19 cellular contexts compared by ENCODE assay signal in the genomic region with DNA sequence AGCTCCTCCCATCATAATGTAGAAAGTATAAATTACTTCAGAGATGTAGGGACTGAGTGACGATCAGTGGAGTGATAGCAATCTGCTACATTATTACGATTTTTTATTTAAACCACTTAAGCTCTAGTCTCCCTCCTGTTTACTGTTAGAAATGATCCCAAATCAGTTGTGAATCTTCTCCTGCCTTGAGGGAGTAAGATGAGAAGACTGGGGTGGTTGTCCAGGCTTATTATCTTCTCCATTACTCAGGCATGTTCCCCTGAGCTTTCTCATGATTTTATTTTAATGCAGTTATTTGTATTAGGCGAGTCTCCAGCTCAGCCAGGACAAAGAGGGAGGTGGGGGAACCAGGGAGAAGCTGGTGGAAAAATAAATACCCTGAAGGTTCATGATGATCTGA. TPM values are rescaled to one million over a fixed set of nuclear protein-coding genes. Genes with fewer than 3 reads are reported as not detected.
A peak's percentile ranks its signal among the peaks of the same experiment; 100 is the strongest.
DNase-seq lines count a peak whose midpoint lies in the region; ATAC-seq, FAIRE-seq and TF ChIP-seq lines count a peak whose summit lies in the region.
"Had no signal": no experiment of that assay in that cellular context is flagged by ENCODE, and none has a peak within 500 bp of the region (broad histone marks: within the 10 kb centered on the region; RNA-seq: fewer than 3 reads in every experiment).

No MANE protein-coding gene starts in this region.

- TF ChIP-seq CTCF in mesothelial cell of epicardium (IDR thresholded peaks at IDR 0.05; ENCODE audit: unreplicated experiment) (no peak), type B pancreatic cell (conservative IDR thresholded peaks at IDR 0.05) (no peak)

- H3K9me3 Mint-ChIP-seq in mesothelial cell of epicardium (no peaks in the 10 kb centered on the region), type B pancreatic cell (no peaks in the 10 kb centered on the region)

- H3K4me1 Mint-ChIP-seq in mesothelial cell of epicardium (peaks cover 39% of the 10 kb centered on the region), type B pancreatic cell (ENCODE audit: unreplicated experiment) (peaks cover 44% of the 10 kb centered on the region)

- peak; percentile 81 for ATAC-seq in SK-N-SH treated with all-trans-retinoic acid at 6 μM for 48 hours
- ATAC-seq: GM12878, Right ventricle myocardium inferior had no signal

- no peak for FAIRE-seq in frontal cortex (lab: Jason Lieb, UNC)
- FAIRE-seq: GM12878 had no signal

- H3K27ac Mint-ChIP-seq in mesothelial cell of epicardium = peak overlapping the region; percentile 83
- peak overlapping the region; percentile 73 for H3K27ac Mint-ChIP-seq in type B pancreatic cell
- H3K27ac Mint-ChIP-seq: CD4-positive, alpha-beta T cell had no signal

- H3K4me3 Mint-ChIP-seq in mesothelial cell of epicardium (no peak overlapping the region), type B pancreatic cell (no peak overlapping the region)
- H3K4me3 Mint-ChIP-seq: CD4-positive, alpha-beta T cell had no signal

- DNase-seq in NCI-H146 (lab: John Stamatoyannopoulos, UW) (peak; percentile 50), mesothelial cell of epicardium (ENCODE audit: low spot score in 2 of 2, unreplicated experiment in 2 of 2) (no peak), type B pancreatic cell (ENCODE audit: extremely low spot score, unreplicated experiment) (no peak), GM19240 (ENCODE audit: insufficient read length, low spot score) (no peak), frontal cortex (ENCODE audit: low spot score in 2 of 2) (no peak)
- no peak for DNase-seq in activated CD8-positive, alpha-beta memory T cell treated with anti-CD3 and anti-CD28 coated beads, Interleukin-2, amount 50 U/mL, for 48 hours
- DNase-seq: Caco-2; CD4-positive, alpha-beta T cell; DMS 273 treated with DMSO at 0.1 percent for 48 hours; DMS79 treated with DMSO at 0.1 percent for 48 hours; KG1; NCI-H1092; NCI-H1436; NCI-H2029; NCI-H2171 treated with DMSO at 0.1 percent for 48 hours; NCI-H524 treated with DMSO at 0.1 percent for 48 hours had no signal

- no peaks in the 10 kb centered on the region for H3K36me3 Mint-ChIP-seq in mesothelial cell of epicardium
- no peaks in the 10 kb centered on the region for H3K36me3 Mint-ChIP-seq in type B pancreatic cell

- H3K27me3 Mint-ChIP-seq in mesothelial cell of epicardium (ENCODE audit: low read depth) (no peaks in the 10 kb centered on the region), type B pancreatic cell (no peaks in the 10 kb centered on the region)

TF ChIP-seq in SK-N-SH treated with all-trans-retinoic acid at 6 μM for 48 hours, 23 proteins besides CTCF, POLR2A, EP300 and RAD21:
- TF ChIP-seq, protein P1, sequence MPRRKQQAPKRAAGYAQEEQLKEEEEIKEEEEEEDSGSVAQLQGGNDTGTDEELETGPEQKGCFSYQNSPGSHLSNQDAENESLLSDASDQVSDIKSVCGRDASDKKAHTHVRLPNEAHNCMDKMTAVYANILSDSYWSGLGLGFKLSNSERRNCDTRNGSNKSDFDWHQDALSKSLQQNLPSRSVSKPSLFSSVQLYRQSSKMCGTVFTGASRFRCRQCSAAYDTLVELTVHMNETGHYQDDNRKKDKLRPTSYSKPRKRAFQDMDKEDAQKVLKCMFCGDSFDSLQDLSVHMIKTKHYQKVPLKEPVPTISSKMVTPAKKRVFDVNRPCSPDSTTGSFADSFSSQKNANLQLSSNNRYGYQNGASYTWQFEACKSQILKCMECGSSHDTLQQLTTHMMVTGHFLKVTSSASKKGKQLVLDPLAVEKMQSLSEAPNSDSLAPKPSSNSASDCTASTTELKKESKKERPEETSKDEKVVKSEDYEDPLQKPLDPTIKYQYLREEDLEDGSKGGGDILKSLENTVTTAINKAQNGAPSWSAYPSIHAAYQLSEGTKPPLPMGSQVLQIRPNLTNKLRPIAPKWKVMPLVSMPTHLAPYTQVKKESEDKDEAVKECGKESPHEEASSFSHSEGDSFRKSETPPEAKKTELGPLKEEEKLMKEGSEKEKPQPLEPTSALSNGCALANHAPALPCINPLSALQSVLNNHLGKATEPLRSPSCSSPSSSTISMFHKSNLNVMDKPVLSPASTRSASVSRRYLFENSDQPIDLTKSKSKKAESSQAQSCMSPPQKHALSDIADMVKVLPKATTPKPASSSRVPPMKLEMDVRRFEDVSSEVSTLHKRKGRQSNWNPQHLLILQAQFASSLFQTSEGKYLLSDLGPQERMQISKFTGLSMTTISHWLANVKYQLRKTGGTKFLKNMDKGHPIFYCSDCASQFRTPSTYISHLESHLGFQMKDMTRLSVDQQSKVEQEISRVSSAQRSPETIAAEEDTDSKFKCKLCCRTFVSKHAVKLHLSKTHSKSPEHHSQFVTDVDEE (CRISPR knock-in tag; IDR thresholded peaks at IDR 0.05) = no peak
- no peak for TF ChIP-seq ZNF565 (CRISPR knock-in tag; conservative IDR thresholded peaks at IDR 0.05; ENCODE audit: low read depth)
- TF ChIP-seq ISL1 (CRISPR knock-in tag; IDR thresholded peaks at IDR 0.05) = peak; percentile 50
- no peak for TF ChIP-seq ZFP30 (CRISPR knock-in tag; IDR thresholded peaks at IDR 0.05)
- no peak for TF ChIP-seq ZC3H10 (CRISPR knock-in tag; IDR thresholded peaks at IDR 0.05)
- TF ChIP-seq SNAI2 (CRISPR knock-in tag; IDR thresholded peaks at IDR 0.05) = no peak
- TF ChIP-seq, protein P2, sequence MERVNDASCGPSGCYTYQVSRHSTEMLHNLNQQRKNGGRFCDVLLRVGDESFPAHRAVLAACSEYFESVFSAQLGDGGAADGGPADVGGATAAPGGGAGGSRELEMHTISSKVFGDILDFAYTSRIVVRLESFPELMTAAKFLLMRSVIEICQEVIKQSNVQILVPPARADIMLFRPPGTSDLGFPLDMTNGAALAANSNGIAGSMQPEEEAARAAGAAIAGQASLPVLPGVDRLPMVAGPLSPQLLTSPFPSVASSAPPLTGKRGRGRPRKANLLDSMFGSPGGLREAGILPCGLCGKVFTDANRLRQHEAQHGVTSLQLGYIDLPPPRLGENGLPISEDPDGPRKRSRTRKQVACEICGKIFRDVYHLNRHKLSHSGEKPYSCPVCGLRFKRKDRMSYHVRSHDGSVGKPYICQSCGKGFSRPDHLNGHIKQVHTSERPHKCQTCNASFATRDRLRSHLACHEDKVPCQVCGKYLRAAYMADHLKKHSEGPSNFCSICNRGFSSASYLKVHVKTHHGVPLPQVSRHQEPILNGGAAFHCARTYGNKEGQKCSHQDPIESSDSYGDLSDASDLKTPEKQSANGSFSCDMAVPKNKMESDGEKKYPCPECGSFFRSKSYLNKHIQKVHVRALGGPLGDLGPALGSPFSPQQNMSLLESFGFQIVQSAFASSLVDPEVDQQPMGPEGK (CRISPR knock-in tag; IDR thresholded peaks at IDR 0.05; ENCODE audit: borderline replicate concordance) = no peak
- no peak for TF ChIP-seq ARNTL (CRISPR knock-in tag; IDR thresholded peaks at IDR 0.05; ENCODE audit: borderline replicate concordance, low read depth)
- TF ChIP-seq TCF4 (CRISPR knock-in tag; IDR thresholded peaks at IDR 0.05; ENCODE audit: borderline replicate concordance) = peak; percentile 25; the same call in 1 of the 2 replicates
- TF ChIP-seq RARB (CRISPR knock-in tag; IDR thresholded peaks at IDR 0.05) = no peak
- no peak for TF ChIP-seq ZFP3 (CRISPR knock-in tag; IDR thresholded peaks at IDR 0.05)

RNA-seq across cellular contexts. Expression of a gene that starts 48.2 kb away (rescaled TPM):
- total RNA-seq in mesothelial cell of epicardium = 397 to 427 TPM (median 416 TPM) in 3 replicates
- total RNA-seq in type B pancreatic cell (ENCODE audit: low replicate concordance) = 371 and 498 TPM in 2 replicates
- 220 TPM for total RNA-seq in frontal cortex
